19 cellular contexts compared by ENCODE assay signal in genomic region chr20:10788055-10788454, GRCh38.
DNase-seq lines count a peak whose midpoint lies in the region; ATAC-seq and TF ChIP-seq lines count a peak whose summit lies in the region.
"Had no signal": no experiment of that assay in that cellular context is flagged by ENCODE, and none has a peak within 500 bp of the region (broad histone marks: within the 10 kb centered on the region; RNA-seq: fewer than 3 reads in every experiment).

No MANE protein-coding gene starts in this region.

- TF ChIP-seq POLR2A in esophagus muscularis mucosa (IDR thresholded peaks at IDR 0.05; ENCODE audit: low read depth): no peak

- no peak overlapping the region for H2BK120ac ChIP-seq in mesenchymal stem cell (ENCODE audit: low read depth, low read length)

- H2BK12ac ChIP-seq in mesenchymal stem cell (ENCODE audit: low read length in 2 of 2): no peak overlapping the region

- no peak overlapping the region for H2AK5ac ChIP-seq in mesenchymal stem cell (ENCODE audit: low read length, severe bottlenecking)

- H2BK15ac ChIP-seq in mesenchymal stem cell (ENCODE audit: low read depth, poor library complexity, severe bottlenecking): no peak overlapping the region

- no peak overlapping the region for H3K9ac ChIP-seq in mesenchymal stem cell (ENCODE audit: low read length)
- H3K9ac ChIP-seq: BLaER1 had no signal

- no peak for TF ChIP-seq EP300 in esophagus muscularis mucosa (IDR thresholded peaks at IDR 0.05)

- H3K18ac ChIP-seq in mesenchymal stem cell (ENCODE audit: low read depth in 1 of 2, low read length in 2 of 2): no peak overlapping the region

- no peak for TF ChIP-seq CTCF in esophagus muscularis mucosa (IDR thresholded peaks at IDR 0.05)

- H3K36me3 ChIP-seq in esophagus muscularis mucosa (no peaks in the 10 kb centered on the region), mesenchymal stem cell (ENCODE audit: control insufficient read depth in 1 of 2, insufficient read depth in 2 of 2, low read depth in 1 of 2, low read length in 2 of 2) (no peaks in the 10 kb centered on the region)
- H3K36me3 ChIP-seq: BLaER1 had no signal

- no peak overlapping the region for H3K4ac ChIP-seq in mesenchymal stem cell (ENCODE audit: low read depth in 1 of 2, low read length in 2 of 2)

- no peak overlapping the region for H2AFZ ChIP-seq in mesenchymal stem cell (ENCODE audit: low read depth, low read length)
- H2AFZ ChIP-seq: GM23338 had no signal

- H3K27ac ChIP-seq in esophagus muscularis mucosa (replicated peaks in 1 of 4): no peak overlapping the region
- no peak overlapping the region for H3K27ac ChIP-seq in mesenchymal stem cell (ENCODE audit: low read length, poor library complexity, severe bottlenecking)
- H3K27ac ChIP-seq: BLaER1, C4-2B had no signal

- ATAC-seq in GM21423 (IDR thresholded peaks at IDR 0.05; ENCODE audit: unreplicated experiment): no peak
- ATAC-seq: CD8-positive, alpha-beta T cell; GM12878; GM23338; HCT116 had no signal

- peak; percentile 13 for DNase-seq in OCI-M1 (lab: John Stamatoyannopoulos, UW)
- peak; percentile 21 for DNase-seq in esophagus muscularis mucosa (ENCODE audit: extremely low spot score)
- no peak for DNase-seq in mesenchymal stem cell
- DNase-seq in superior temporal gyrus (ENCODE audit: extremely low spot score): peak; percentile 29
- no peak for DNase-seq in NCI-H2081 (lab: John Stamatoyannopoulos, UW)
- no peak for DNase-seq in EL
- DNase-seq: Caco-2; CD4-positive, CD25-positive, alpha-beta regulatory T cell; CD8-positive, alpha-beta T cell; DMS153; DND-41; GDM1; H9 had no signal

- no peak overlapping the region for H3K14ac ChIP-seq in mesenchymal stem cell (ENCODE audit: low read length in 2 of 2)

- no peak overlapping the region for H3K23ac ChIP-seq in mesenchymal stem cell (ENCODE audit: low read length in 2 of 2)

- no peak overlapping the region for H2BK5ac ChIP-seq in mesenchymal stem cell (ENCODE audit: low read depth, low read length, poor library complexity, severe bottlenecking)

- H3K9me3 ChIP-seq in esophagus muscularis mucosa: no peaks in the 10 kb centered on the region
- no peaks in the 10 kb centered on the region for H3K9me3 ChIP-seq in mesenchymal stem cell (ENCODE audit: control insufficient read depth, low read length)
- H3K9me3 ChIP-seq: BLaER1, Caco-2 had no signal

- WGBS in esophagus muscularis mucosa: 78% methylated on average over 2 of the region's 2 CpGs
- WGBS in mesenchymal stem cell: no CpG with 5 or more reads among the region's 2 CpGs

- intact Hi-C loops in esophagus muscularis mucosa (cut with DNase I): no loop called here

- no peaks in the 10 kb centered on the region for H3K4me1 ChIP-seq in esophagus muscularis mucosa
- H3K4me1 ChIP-seq in mesenchymal stem cell (ENCODE audit: control insufficient read depth, insufficient read depth, low read depth, low read length): peaks cover 3% of the 10 kb centered on the region
- H3K4me1 ChIP-seq: BLaER1 had no signal

- no peaks in the 10 kb centered on the region for H3K27me3 ChIP-seq in esophagus muscularis mucosa
- H3K27me3 ChIP-seq in mesenchymal stem cell (ENCODE audit: control insufficient read depth in 1 of 2, insufficient read depth in 1 of 2, low read length in 2 of 2): no peaks in the 10 kb centered on the region
- H3K27me3 ChIP-seq: BLaER1 had no signal

- peak overlapping the region; percentile 66 for H4K91ac ChIP-seq in mesenchymal stem cell (ENCODE audit: low read length)

- H3K4me3 ChIP-seq in esophagus muscularis mucosa: no peak overlapping the region
- H3K4me3 ChIP-seq in mesenchymal stem cell (ENCODE audit: insufficient read depth in 1 of 2, low read depth in 1 of 2, low read length in 2 of 2): no peak overlapping the region
- H3K4me3 ChIP-seq: BLaER1, GM12878, GM23338 had no signal

- no peak overlapping the region for H3K4me2 ChIP-seq in mesenchymal stem cell (ENCODE audit: low read length, poor library complexity, severe bottlenecking)
- H3K4me2 ChIP-seq: BLaER1, GM23338 had no signal

- no peaks in the 10 kb centered on the region for H3K79me1 ChIP-seq in mesenchymal stem cell (replicated peaks; ENCODE audit: low read length, poor library complexity, severe bottlenecking)

- H4K8ac ChIP-seq in mesenchymal stem cell (ENCODE audit: low read length): no peak overlapping the region

Comparison
In these comparisons a context has a peak if more than half of its experiments do, and no peak if none do; other contexts are left out.
1. DNase-seq: peak in OCI-M1 (single experiment), esophagus muscularis mucosa (single experiment) and superior temporal gyrus (single experiment); none in mesenchymal stem cell (single experiment), NCI-H2081 (0 of 2) and EL (single experiment).